In the genomic region with DNA sequence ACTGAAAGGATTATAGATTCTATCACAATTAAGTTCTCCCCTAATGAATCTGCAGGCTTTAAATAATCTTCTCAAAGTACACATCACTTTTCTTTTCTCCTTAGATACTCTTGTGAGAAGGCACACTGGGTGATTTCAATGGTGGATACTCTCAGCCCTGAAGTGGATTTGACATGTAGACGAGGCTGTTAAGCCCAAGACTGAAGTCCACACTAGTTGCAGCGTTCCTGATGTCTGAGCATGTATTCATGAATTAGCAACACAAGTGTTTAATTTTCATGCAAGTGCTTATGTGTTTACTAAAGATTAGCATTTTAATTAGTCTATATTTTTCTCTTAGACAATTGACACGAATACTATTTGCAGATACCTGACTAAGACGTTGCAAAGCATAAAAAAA, we compare ENCODE assay signal across 24 cellular contexts.
"Had no signal": no experiment of that assay in that cellular context is flagged by ENCODE, and none has a peak within 500 bp of the region (broad histone marks: within the 10 kb centered on the region; RNA-seq: fewer than 3 reads in every experiment).

No MANE protein-coding gene starts in this region.

- H3K27ac Mint-ChIP-seq: effector memory CD8-positive, alpha-beta T cell; immature natural killer cell; naive thymus-derived CD8-positive, alpha-beta T cell; nephron progenitor cell; stimulated activated memory B cell treated with anti-CD40 and anti-IgM and Interleukin-4, amounts not matched to agents 10 μg/mL and 1 μg/mL and 100 μg/mL, for 72 hours; type B pancreatic cell had no signal

- H3K36me3 Mint-ChIP-seq: stimulated activated memory B cell treated with anti-CD40 and anti-IgM and Interleukin-4, amounts not matched to agents 10 μg/mL and 1 μg/mL and 100 μg/mL, for 72 hours; type B pancreatic cell had no signal

- ATAC-seq: effector memory CD8-positive, alpha-beta T cell; left ventricle myocardium superior; lower lobe of right lung; naive thymus-derived CD8-positive, alpha-beta T cell; psoas muscle; right cardiac atrium; stimulated activated memory B cell treated with anti-CD40 and anti-IgM and Interleukin-4, amounts not matched to agents 10 μg/mL and 1 μg/mL and 100 μg/mL, for 72 hours; stimulated activated naive CD8-positive, alpha-beta T cell treated with anti-CD3 and anti-CD28 coated beads, Interleukin-15, Interleukin-2, amounts not matched to agents 100 U/mL and 50 U/mL, for 24 hours had no signal

- H3K9me3 ChIP-seq: esophagus squamous epithelium, lower lobe of right lung, psoas muscle, sigmoid colon, testis, tibial artery had no signal

- H3K4me1 ChIP-seq: esophagus squamous epithelium, lower lobe of right lung, psoas muscle, sigmoid colon, testis, tibial artery had no signal

- FAIRE-seq: endometrium had no signal

- H3K4me1 Mint-ChIP-seq: immature natural killer cell; naive thymus-derived CD8-positive, alpha-beta T cell; stimulated activated memory B cell treated with anti-CD40 and anti-IgM and Interleukin-4, amounts not matched to agents 10 μg/mL and 1 μg/mL and 100 μg/mL, for 72 hours had no signal

- H3K4me3 ChIP-seq: coronary artery, esophagus squamous epithelium, lower lobe of right lung, psoas muscle, sigmoid colon, testis, tibial artery had no signal

- DNase-seq: dermis blood vessel endothelial cell; effector memory CD8-positive, alpha-beta T cell; erythroblast; esophagus squamous epithelium; immature natural killer cell; islet precursor cell; kidney glomerular epithelial cell; left ventricle myocardium superior; lower lobe of right lung; naive thymus-derived CD8-positive, alpha-beta T cell; nephron progenitor cell; posterior cingulate gyrus; psoas muscle; right cardiac atrium; sigmoid colon; stimulated activated CD4-positive, alpha-beta T cell treated with anti-CD3 and anti-CD28 coated beads, Interleukin-2, amount 100 ng/mL, for 24 hours; stimulated activated CD4-positive, alpha-beta T cell treated with anti-CD3 and anti-CD28 coated beads, Interleukin-4, amount 100 ng/mL, for 4 hours; stimulated activated naive CD8-positive, alpha-beta T cell treated with anti-CD3 and anti-CD28 coated beads, Interleukin-15, Interleukin-2, amounts not matched to agents 100 U/mL and 50 U/mL, for 24 hours; testis; tibial artery had no signal

- H3K36me3 ChIP-seq: esophagus squamous epithelium, lower lobe of right lung, sigmoid colon, tibial artery had no signal

- H3K4me3 Mint-ChIP-seq: effector memory CD8-positive, alpha-beta T cell; immature natural killer cell; naive thymus-derived CD8-positive, alpha-beta T cell; nephron progenitor cell; stimulated activated memory B cell treated with anti-CD40 and anti-IgM and Interleukin-4, amounts not matched to agents 10 μg/mL and 1 μg/mL and 100 μg/mL, for 72 hours; type B pancreatic cell had no signal

- H3K27me3 Mint-ChIP-seq: stimulated activated memory B cell treated with anti-CD40 and anti-IgM and Interleukin-4, amounts not matched to agents 10 μg/mL and 1 μg/mL and 100 μg/mL, for 72 hours; type B pancreatic cell had no signal

- H3K27ac ChIP-seq: coronary artery, esophagus squamous epithelium, lower lobe of right lung, psoas muscle, sigmoid colon, testis, tibial artery had no signal

- H3K9me3 Mint-ChIP-seq: type B pancreatic cell had no signal

- H3K27me3 ChIP-seq: esophagus squamous epithelium, sigmoid colon, testis, tibial artery had no signal
